In the genomic region with DNA sequence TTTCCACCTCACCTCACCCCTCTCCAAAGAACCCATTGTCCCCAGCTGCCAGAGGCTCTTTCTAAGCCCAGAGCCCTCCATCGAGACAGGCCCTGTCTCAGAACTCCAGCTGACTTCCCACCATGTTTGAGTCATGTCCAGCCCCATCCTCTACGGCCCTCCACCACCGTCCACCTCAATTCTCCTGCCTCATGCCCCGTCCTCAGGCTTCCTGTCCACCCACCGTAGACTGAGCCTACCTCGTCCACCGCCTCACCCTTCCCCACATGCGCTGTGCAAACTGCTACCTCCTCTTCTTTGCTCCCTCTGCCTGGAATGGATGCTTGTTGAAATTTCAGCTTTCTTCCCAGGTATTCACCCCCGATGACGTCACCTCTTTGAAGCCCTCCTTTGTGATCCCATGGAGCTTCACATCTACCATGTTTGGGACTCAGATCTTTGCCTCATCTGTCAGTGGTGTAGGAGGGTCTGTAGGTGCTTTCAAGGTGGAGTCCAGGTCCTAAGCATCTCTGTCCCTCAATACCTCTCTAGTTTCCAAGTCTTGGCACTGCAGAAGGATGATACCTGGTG, we compare ENCODE assay signal across 16 cellular contexts.
DNase-seq lines count a peak whose midpoint lies in the region; ATAC-seq, FAIRE-seq and TF ChIP-seq lines count a peak whose summit lies in the region.
"Had no signal": no experiment of that assay in that cellular context is flagged by ENCODE, and none has a peak within 500 bp of the region (broad histone marks: within the 10 kb centered on the region; RNA-seq: fewer than 3 reads in every experiment).

No MANE protein-coding gene starts in this region.

- SMC1A ChIA-PET in GM12878 (lab: Charles Lee; ENCODE audit: uncharacterized antibody, unreplicated experiment): interaction anchor here (0.7 kb wide), 1 partner anchor 91 kb away, joined by 3 read pairs; no protein-coding TSS in a partner anchor

- H3K79me2 ChIP-seq in GM12878 (ENCODE audit: control insufficient read depth, insufficient read depth, low read length): no peaks in the 10 kb centered on the region

- CTCF ChIA-PET in HEK293 (lab: Yijun Ruan, JAX): interaction anchor here (0.6 kb wide), 1 partner anchor 51 kb away, joined by 3 read pairs; no protein-coding TSS in a partner anchor
- CTCF ChIA-PET in GM12878 (lab: Yijun Ruan, JAX): interaction anchor here (1.2 kb wide), 1 partner anchor 296 kb away, joined by 4 read pairs; no protein-coding TSS in a partner anchor

- H3K9ac ChIP-seq in GM12878 (ENCODE audit: control insufficient read depth, insufficient read depth, low read length): no peak overlapping the region

- no peak for TF ChIP-seq POLR2A in GM12878 (IDR thresholded peaks at IDR 0.05; ENCODE audit: low read depth, low read length)
- no peak for TF ChIP-seq POLR2A in spleen (IDR thresholded peaks at IDR 0.05)

- in situ Hi-C loops in GM12878 (cut with MboI): no loop called here

- H3K27ac ChIP-seq in HEK293 (ENCODE audit: extremely low read depth, low read depth, low read length) (no peak overlapping the region), GM12878 (ENCODE audit: control insufficient read depth, insufficient read depth) (no peak overlapping the region), lower lobe of right lung (no peak overlapping the region), spleen (no peak overlapping the region)

- DNase-seq in GM12878 (ENCODE audit: low read depth, low spot score) (no peak), lower lobe of right lung (peak; percentile 26), spleen (peak; percentile 38), SW 1271 (lab: John Stamatoyannopoulos, UW) (no peak)
- DNase-seq in stimulated activated naive B cell treated with anti-CD40 and anti-IgM and Interleukin-4, amounts not matched to agents 10 μg/mL and 1 μg/mL and 100 μg/mL, for 72 hours: no peak
- DNase-seq in stimulated activated naive CD4-positive, alpha-beta T cell treated with Interleukin-2 at 50 U/mL for 16 hours (lab: John Stamatoyannopoulos, UW): no peak
- DNase-seq: C1 segment of cervical spinal cord; Calu3; CD4-positive, alpha-beta memory T cell; DMS79 treated with DMSO at 0.1 percent for 48 hours; GF-D8; GOT3; H7; HCEC 1CT had no signal

- no TSS peak for BruUV-seq in GM12878 (replicated peaks; lab: Mats Ljungman, UMichigan)

- no peak overlapping the region for H3K4me2 ChIP-seq in GM12878 (ENCODE audit: control insufficient read depth, insufficient read depth)

- H3K4me3 ChIP-seq in HEK293 (ENCODE audit: low read depth, low read length) (no peak overlapping the region), GM12878 (no peak overlapping the region), lower lobe of right lung (no peak overlapping the region), spleen (no peak overlapping the region)

- H3K36me3 Mint-ChIP-seq in stimulated activated naive B cell treated with anti-CD40 and anti-IgM and Interleukin-4, amounts not matched to agents 10 μg/mL and 1 μg/mL and 100 μg/mL, for 72 hours: no peaks in the 10 kb centered on the region
- H3K36me3 Mint-ChIP-seq: CD4-positive, alpha-beta memory T cell had no signal

- peaks cover 28 to 47% of the 10 kb centered on the region in 2 donors for H3K27me3 Mint-ChIP-seq in stimulated activated naive B cell treated with anti-CD40 and anti-IgM and Interleukin-4, amounts not matched to agents 10 μg/mL and 1 μg/mL and 100 μg/mL, for 72 hours
- H3K27me3 Mint-ChIP-seq: CD4-positive, alpha-beta memory T cell had no signal

- H3K9me3 Mint-ChIP-seq in stimulated activated naive B cell treated with anti-CD40 and anti-IgM and Interleukin-4, amounts not matched to agents 10 μg/mL and 1 μg/mL and 100 μg/mL, for 72 hours: no peaks in the 10 kb centered on the region
- H3K9me3 Mint-ChIP-seq: CD4-positive, alpha-beta memory T cell had no signal

- no peak overlapping the region for H3K27ac Mint-ChIP-seq in stimulated activated naive B cell treated with anti-CD40 and anti-IgM and Interleukin-4, amounts not matched to agents 10 μg/mL and 1 μg/mL and 100 μg/mL, for 72 hours

- POLR2A ChIA-PET in HEK293 (lab: Yijun Ruan, JAX): no interaction called here
- POLR2A ChIA-PET in GM12878 (lab: Charles Lee): no interaction called here

- H3K4me1 Mint-ChIP-seq in stimulated activated naive B cell treated with anti-CD40 and anti-IgM and Interleukin-4, amounts not matched to agents 10 μg/mL and 1 μg/mL and 100 μg/mL, for 72 hours: no peaks in the 10 kb centered on the region

- ATAC-seq in GM12878: no peak
- no peak for ATAC-seq in lower lobe of right lung
- ATAC-seq in stimulated activated naive B cell treated with anti-CD40 and anti-IgM and Interleukin-4, amounts not matched to agents 10 μg/mL and 1 μg/mL and 100 μg/mL, for 72 hours (replicated peaks): no peak

- intact Hi-C loops in GM12878 (cut with micrococcal nuclease; ENCODE audit: unreplicated experiment) (no loop called here), lower lobe of right lung (cut with DNase I) (no loop called here), spleen (cut with DNase I; ENCODE audit: low total_unique reads) (no loop called here)

- H3K27me3 ChIP-seq in GM12878 (replicated peaks in 1 of 2; ENCODE audit: control insufficient read depth in 2 of 2, insufficient read depth in 2 of 2, low read length in 1 of 2): no peaks in the 10 kb centered on the region; a peak in 1 of 4 replicates
- peaks cover 23% of the 10 kb centered on the region for H3K27me3 ChIP-seq in lower lobe of right lung (ENCODE audit: low read depth)
- peaks cover 0 to 34% (median 0%) of the 10 kb centered on the region in 7 donors for H3K27me3 ChIP-seq in spleen (replicated peaks in 1 of 7)

- no peak overlapping the region for H2AFZ ChIP-seq in GM12878 (ENCODE audit: control insufficient read depth, low read depth, low read length)

- no peak for TF ChIP-seq CTCF in HEK293 (tag by site-specific recombination; IDR thresholded peaks at IDR 0.05)
- no peak for TF ChIP-seq CTCF in GM12878 (IDR thresholded peaks at IDR 0.05 in 2 of 3, conservative IDR thresholded peaks at IDR 0.05 in 1 of 3; ENCODE audit: control insufficient read depth in 2 of 3, extremely low read depth in 1 of 3, insufficient read depth in 1 of 3, low read depth in 3 of 3, low read length in 3 of 3)
- TF ChIP-seq CTCF in lower lobe of right lung (IDR thresholded peaks at IDR 0.05): no peak
- TF ChIP-seq CTCF in spleen (IDR thresholded peaks at IDR 0.05 in 8 of 11, conservative IDR thresholded peaks at IDR 0.05 in 3 of 11): no peak

- no peaks in the 10 kb centered on the region; the same call in 1 of the 2 replicates for H4K20me1 ChIP-seq in GM12878 (ENCODE audit: control insufficient read depth, insufficient read depth)

- H3K4me1 ChIP-seq in HEK293 (ENCODE audit: control insufficient read depth, insufficient read depth, low read length): no peaks in the 10 kb centered on the region; the same call in 1 of the 2 replicates
- no peaks in the 10 kb centered on the region for H3K4me1 ChIP-seq in GM12878 (ENCODE audit: control insufficient read depth, insufficient read depth, low read length)
- H3K4me1 ChIP-seq in lower lobe of right lung: no peaks in the 10 kb centered on the region
- no peaks in the 10 kb centered on the region for H3K4me1 ChIP-seq in spleen

- H3K4me3 Mint-ChIP-seq in stimulated activated naive B cell treated with anti-CD40 and anti-IgM and Interleukin-4, amounts not matched to agents 10 μg/mL and 1 μg/mL and 100 μg/mL, for 72 hours: no peak overlapping the region
- H3K4me3 Mint-ChIP-seq: CD4-positive, alpha-beta memory T cell had no signal

- RAD21 ChIA-PET in GM12878 (lab: Charles Lee; ENCODE audit: unreplicated experiment): no interaction called here

- TF ChIP-seq RAD21 in GM12878 (IDR thresholded peaks at IDR 0.05; ENCODE audit: insufficient read depth, low read depth, low read length): no peak

- H3K9me3 ChIP-seq in HEK293 (ENCODE audit: control insufficient read depth, insufficient read depth, low read depth, low read length): no peaks in the 10 kb centered on the region
- H3K9me3 ChIP-seq in GM12878 (replicated peaks; ENCODE audit: control insufficient read depth, insufficient read depth, low read length): no peaks in the 10 kb centered on the region
- no peaks in the 10 kb centered on the region for H3K9me3 ChIP-seq in lower lobe of right lung
- no peaks in the 10 kb centered on the region for H3K9me3 ChIP-seq in spleen

- TF ChIP-seq EP300 in GM12878 (IDR thresholded peaks at IDR 0.05; ENCODE audit: borderline replicate concordance in 1 of 2, control insufficient read depth in 1 of 2, low read depth in 2 of 2, low read length in 2 of 2): no peak

- 36% methylated on average over 10 of the region's 10 CpGs for WGBS in GM12878 (ENCODE audit: insufficient coverage, insufficient replicate concordance, low lambda C conversion rate, missing lambda C conversion rate)
- 80 to 90% (median 88%) methylated on average over 10 of the region's 10 CpGs for WGBS in spleen, 5 donors

- FAIRE-seq in GM12878 (lab: Jason Lieb, UNC): no peak
- FAIRE-seq: GM12892 had no signal

- H3K36me3 ChIP-seq in HEK293 (ENCODE audit: control insufficient read depth in 2 of 2, insufficient read depth in 1 of 2, low read length in 2 of 2) (no peaks in the 10 kb centered on the region), GM12878 (ENCODE audit: control insufficient read depth in 2 of 2, insufficient read depth in 2 of 2, low read length in 1 of 2) (no peaks in the 10 kb centered on the region), lower lobe of right lung (no peaks in the 10 kb centered on the region), spleen (no peaks in the 10 kb centered on the region)

TF ChIP-seq in HEK293, 187 proteins besides CTCF, POLR2A, EP300 and RAD21 (continues in another document):
- no peak for TF ChIP-seq HOXD13 (CRISPR knock-in tag; IDR thresholded peaks at IDR 0.05; ENCODE audit: borderline replicate concordance)

TF ChIP-seq in GM12878, 131 proteins besides CTCF, POLR2A, EP300 and RAD21:
- TF ChIP-seq ATF7 (IDR thresholded peaks at IDR 0.05; ENCODE audit: low read depth) (0 out of 2 replicates have a peak, but pooled peaks have one; percentile 32), MEF2A (IDR thresholded peaks at IDR 0.05; ENCODE audit: insufficient read depth, low read depth, low read length) (no peak)

Comparison
In these comparisons a context has a peak if more than half of its experiments do, and no peak if none do; other contexts are left out.
1. DNase-seq: peak in lower lobe of right lung (single experiment) and spleen (single experiment); none in GM12878 (single experiment), SW 1271 (0 of 2), stimulated activated naive B cell treated with anti-CD40 and anti-IgM and Interleukin-4, amounts not matched to agents 10 μg/mL and 1 μg/mL and 100 μg/mL, for 72 hours (single experiment) and stimulated activated naive CD4-positive, alpha-beta T cell treated with Interleukin-2 at 50 U/mL for 16 hours (single experiment).
2. Of the 9 proteins assayed by ChIP-seq in both HEK293 and GM12878: peak only in HEK293: ATF2; only in GM12878: none; in both: none; in neither: 8.